Comparison of ENCODE assay signal across 8 cellular contexts in the genomic region with DNA sequence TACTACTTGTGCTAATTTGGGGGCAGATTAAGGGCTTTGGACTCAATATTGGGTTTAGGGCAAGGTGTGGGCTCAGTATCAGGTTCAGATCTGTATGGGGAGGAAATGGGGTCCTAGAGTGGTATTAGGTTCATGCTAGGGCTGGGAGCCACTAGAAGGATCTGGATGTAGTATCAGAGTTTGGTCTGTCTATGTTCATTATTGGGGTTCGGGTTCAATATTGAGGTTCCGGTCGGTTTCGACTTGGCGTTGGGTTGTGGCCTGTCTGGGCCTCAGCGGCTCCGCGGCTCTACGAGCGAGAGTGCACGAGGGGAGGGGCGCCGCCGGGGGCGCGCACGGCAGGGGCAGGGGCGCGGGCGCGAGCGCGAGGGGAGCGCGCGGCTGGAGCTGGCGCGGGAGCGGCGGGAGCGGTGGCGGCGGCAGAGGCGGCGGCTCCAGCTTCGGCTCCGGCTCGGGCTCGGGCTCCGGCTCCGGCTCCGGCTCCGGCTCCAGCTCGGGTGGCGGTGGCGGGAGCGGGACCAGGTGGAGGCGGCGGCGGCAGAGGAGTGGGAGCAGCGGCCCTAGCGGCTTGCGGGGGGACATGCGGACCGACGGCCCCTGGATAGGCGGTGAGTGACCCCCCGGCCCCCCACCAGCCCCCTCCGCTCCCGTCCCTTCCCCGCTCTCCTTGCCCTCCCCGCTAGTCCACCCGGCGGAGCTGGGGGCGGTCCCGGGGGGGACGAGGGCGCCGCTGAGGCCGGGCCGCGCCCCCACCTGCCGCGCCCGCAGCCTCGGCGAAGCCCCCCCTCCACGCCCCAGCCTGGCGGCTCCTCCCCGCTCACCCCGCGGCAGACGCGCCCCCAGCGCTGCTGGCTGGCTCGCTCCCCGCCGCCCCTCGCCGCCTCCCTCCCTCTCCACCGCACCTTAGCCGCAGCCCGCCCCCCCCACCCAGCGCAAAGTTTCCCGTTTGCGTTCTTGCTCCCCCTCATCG. TPM values are rescaled to one million over a fixed set of nuclear protein-coding genes. Genes with fewer than 3 reads are reported as not detected.
DNase-seq lines count a peak whose midpoint lies in the region; ATAC-seq and TF ChIP-seq lines count a peak whose summit lies in the region.

A gene (plus strand): TSS at position 401 of the 970 bp plus-strand sequence. CDS start 14,193 bp downstream, outside the sequence.

- intact Hi-C loops in body of pancreas (cut with DNase I), result no loop called here

- H3K36me3 Mint-ChIP-seq in HFFc6 (ENCODE audit: low read depth), result no peaks in the 10 kb centered on the region

- H3K27ac Mint-ChIP-seq in HFFc6, result peak within 1 kb of the TSS; percentile 92

- CTCF ChIA-PET in BJ (lab: Yijun Ruan, JAX), result interaction anchor here (0.6 to 1.9 kb wide), 10 partner anchors 12 to 516 kb away, joined by 3 to 13 read pairs (median 4); no protein-coding TSS in a partner anchor

- TF ChIP-seq POLR2A in body of pancreas (IDR thresholded peaks at IDR 0.05), result peak in 2 of 3 donors; percentile 40 to 52

- no peaks in the 10 kb centered on the region; the same call in none of the 2 replicates for H3K27me3 Mint-ChIP-seq in HFFc6 (ENCODE audit: insufficient read depth)

- TF ChIP-seq CTCF in BJ (IDR thresholded peaks at IDR 0.05; ENCODE audit: insufficient read depth, low read depth, low read length) (no peak), HFFc6 (IDR thresholded peaks at IDR 0.05) (no peak), body of pancreas (IDR thresholded peaks at IDR 0.05) (no peak)

- H3K27ac ChIP-seq in body of pancreas, result peak within 1 kb of the TSS; percentile 79 to 94 (median 84)

- ATAC-seq in body of pancreas (peak; percentile 78), HG02885 (IDR thresholded peaks at IDR 0.05; ENCODE audit: poor library complexity, unreplicated experiment) (no peak), GM19023 (IDR thresholded peaks at IDR 0.05; ENCODE audit: unreplicated experiment) (no peak)

- H3K27me3 ChIP-seq in BJ (ENCODE audit: control insufficient read depth, insufficient read depth, low read length) (no peaks in the 10 kb centered on the region), body of pancreas (no peaks in the 10 kb centered on the region)

- H3K36me3 ChIP-seq in BJ (ENCODE audit: control insufficient read depth, insufficient read depth, low read length) (no peaks in the 10 kb centered on the region), body of pancreas (replicated peaks in 1 of 2; ENCODE audit: insufficient read depth in 1 of 2, low read depth in 2 of 2) (no peaks in the 10 kb centered on the region)

- 0% methylated on average over 1 to 60 of the region's 97 CpGs for WGBS in body of pancreas, 2 donors

- POLR2A ChIA-PET in BJ (lab: Charles Lee), result no interaction called here

- H3K4me3 Mint-ChIP-seq in HFFc6, result peak within 1 kb of the TSS; percentile 99

- peaks cover 61% of the 10 kb centered on the region for H3K4me1 Mint-ChIP-seq in HFFc6 (ENCODE audit: low read depth)

- peak within 1 kb of the TSS; percentile 74 for H3K4me3 ChIP-seq in BJ (ENCODE audit: low read depth, low read length)
- H3K4me3 ChIP-seq in body of pancreas, result peak within 1 kb of the TSS; percentile 32 to 86

- peaks cover 54% of the 10 kb centered on the region for H3K4me1 ChIP-seq in body of pancreas

- DNase-seq in BJ (ENCODE audit: low read depth) (no peak), HFFc6 (peak; percentile 9), RKO (ENCODE audit: low spot score) (peak; percentile 68), body of pancreas (peak; percentile 70 to 81 (median 77)), hypothalamus (lab: John Stamatoyannopoulos, UW) (peak in 45 of 51 donors; percentile 21 to 85 (median 58)), pulmonary artery endothelial cell (ENCODE audit: low read depth, low spot score) (no peak)

- H3K9me3 ChIP-seq in body of pancreas, result no peaks in the 10 kb centered on the region

- H3K9me3 Mint-ChIP-seq in HFFc6, result no peaks in the 10 kb centered on the region

RNA-seq across cellular contexts. Expression of the gene that starts here (rescaled TPM):
- polyA plus RNA-seq in BJ (2011; rRNA removed), result 70.3 and 97.0 TPM in 2 replicates
- 157 and 205 TPM in 2 replicates for polyA minus RNA-seq in BJ (2011; rRNA and poly(A)+ RNA removed)
- 100 to 1,000 TPM in 4 of 6 experiments, 10 to 100 TPM in 2; 94.3 to 119 (median 109) TPM for total RNA-seq in HFFc6 (2021; fragmentation: NEBNext Ultra II Directional; extraction: Animal tissue kit (Norgen Biotek cat#: 25700))
- total RNA-seq in body of pancreas (10 to 100 TPM; 81.7 to 89.0 TPM), pulmonary artery endothelial cell (152 and 171 TPM in 2 replicates)

Comparison
In these comparisons a context has a peak if more than half of its experiments do, and no peak if none do; other contexts are left out.
1. DNase-seq: peak in HFFc6 (single experiment), RKO (single experiment), body of pancreas (4 of 4) and hypothalamus (45 of 51); none in BJ (single experiment) and pulmonary artery endothelial cell (single experiment).